16 cellular contexts compared by ENCODE assay signal in the genomic region with DNA sequence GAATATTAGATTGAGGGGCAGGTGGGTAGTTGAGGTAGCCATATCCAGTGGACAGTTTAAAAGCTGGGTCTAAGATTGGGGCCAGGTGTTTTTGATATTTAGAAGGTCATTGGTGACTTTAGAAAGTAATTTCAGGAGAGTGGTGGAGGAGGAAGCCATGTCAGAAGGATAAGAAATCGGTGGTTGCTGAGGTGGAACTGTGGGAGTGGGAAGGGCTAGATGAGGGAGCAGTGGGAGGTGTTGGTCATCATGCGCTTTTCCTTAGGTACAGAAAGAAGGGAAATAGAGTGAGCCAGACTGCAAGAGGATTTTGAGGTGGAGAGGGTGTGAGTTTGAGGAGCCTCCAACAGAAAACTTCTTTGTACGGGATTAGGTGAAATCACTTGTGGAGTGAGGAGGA. TPM values are rescaled to one million over a fixed set of nuclear protein-coding genes. Genes with fewer than 3 reads are reported as not detected.
DNase-seq lines count a peak whose midpoint lies in the region; ATAC-seq lines count a peak whose summit lies in the region.
"Had no signal": no experiment of that assay in that cellular context is flagged by ENCODE, and none has a peak within 500 bp of the region (broad histone marks: within the 10 kb centered on the region; RNA-seq: fewer than 3 reads in every experiment).

No MANE protein-coding gene starts in this region.

- peaks cover 37% of the 10 kb centered on the region for H3K4me1 Mint-ChIP-seq in activated naive CD4-positive, alpha-beta T cell treated with anti-CD3 and anti-CD28 coated beads, Interleukin-2, amount 10 ng/mL, durations not matched to agents 7 days and 5 days
- H3K4me1 Mint-ChIP-seq in T-helper 17 cell, result peaks cover 46% of the 10 kb centered on the region
- peaks cover 36 to 39% of the 10 kb centered on the region in 2 donors for H3K4me1 Mint-ChIP-seq in effector memory CD8-positive, alpha-beta T cell (ENCODE audit: low read depth in 2 of 2)
- peaks cover 51% of the 10 kb centered on the region for H3K4me1 Mint-ChIP-seq in stimulated activated naive CD8-positive, alpha-beta T cell treated with anti-CD3 and anti-CD28 coated beads, Interleukin-15, amount 100 ng/mL, for 72 hours

- no peaks in the 10 kb centered on the region for H3K27me3 Mint-ChIP-seq in activated naive CD4-positive, alpha-beta T cell treated with anti-CD3 and anti-CD28 coated beads, Interleukin-2, amount 10 ng/mL, durations not matched to agents 7 days and 5 days
- no peaks in the 10 kb centered on the region for H3K27me3 Mint-ChIP-seq in T-helper 17 cell
- no peaks in the 10 kb centered on the region for H3K27me3 Mint-ChIP-seq in effector memory CD8-positive, alpha-beta T cell
- H3K27me3 Mint-ChIP-seq in stimulated activated naive CD8-positive, alpha-beta T cell treated with anti-CD3 and anti-CD28 coated beads, Interleukin-15, amount 100 ng/mL, for 72 hours, result no peaks in the 10 kb centered on the region

- ATAC-seq in activated naive CD4-positive, alpha-beta T cell treated with anti-CD3 and anti-CD28 coated beads, Interleukin-2, amount 50 U/mL, for 72 hours, result peak in 1 of 2 donors; percentile 53
- ATAC-seq in T-helper 17 cell (no peak), HG02870 (IDR thresholded peaks at IDR 0.05; ENCODE audit: unreplicated experiment) (no peak)
- ATAC-seq in effector memory CD8-positive, alpha-beta T cell (replicated peaks), result no peak
- no peak for ATAC-seq in stimulated activated naive CD8-positive, alpha-beta T cell treated with anti-CD3 and anti-CD28 coated beads, Interleukin-15, amount 100 ng/mL, for 72 hours

- H3K9me3 ChIP-seq in T-helper 17 cell (ENCODE audit: control insufficient read depth, low read length, poor library complexity, severe bottlenecking), result no peaks in the 10 kb centered on the region

- H3K4me3 Mint-ChIP-seq in activated naive CD4-positive, alpha-beta T cell treated with anti-CD3 and anti-CD28 coated beads, Interleukin-2, amount 10 ng/mL, durations not matched to agents 7 days and 5 days, result no peak overlapping the region
- no peak overlapping the region for H3K4me3 Mint-ChIP-seq in T-helper 17 cell
- no peak overlapping the region for H3K4me3 Mint-ChIP-seq in effector memory CD8-positive, alpha-beta T cell
- H3K4me3 Mint-ChIP-seq in stimulated activated naive CD8-positive, alpha-beta T cell treated with anti-CD3 and anti-CD28 coated beads, Interleukin-15, amount 100 ng/mL, for 72 hours, result peak overlapping the region; percentile 4 to 50

- peaks cover 7 to 45% of the 10 kb centered on the region in 2 donors for H3K36me3 Mint-ChIP-seq in activated naive CD4-positive, alpha-beta T cell treated with anti-CD3 and anti-CD28 coated beads, Interleukin-2, amount 50 U/mL, for 72 hours
- peaks cover 38% of the 10 kb centered on the region for H3K36me3 Mint-ChIP-seq in activated naive CD4-positive, alpha-beta T cell treated with anti-CD3 and anti-CD28 coated beads, Interleukin-2, amount 10 ng/mL, durations not matched to agents 7 days and 5 days
- peaks cover 7% of the 10 kb centered on the region for H3K36me3 Mint-ChIP-seq in T-helper 17 cell (ENCODE audit: low read depth)
- peaks cover 13% of the 10 kb centered on the region for H3K36me3 Mint-ChIP-seq in effector memory CD8-positive, alpha-beta T cell (ENCODE audit: insufficient read depth)

- CTCF ChIA-PET in activated naive CD4-positive, alpha-beta T cell treated with anti-CD3 and anti-CD28 coated beads, Interleukin-2, amount 10 ng/mL, durations not matched to agents 7 days and 5 days (lab: Charles Lee), result no interaction called here

- no peaks in the 10 kb centered on the region for H3K9me3 Mint-ChIP-seq in activated naive CD4-positive, alpha-beta T cell treated with anti-CD3 and anti-CD28 coated beads, Interleukin-2, amount 50 U/mL, for 72 hours
- no peaks in the 10 kb centered on the region for H3K9me3 Mint-ChIP-seq in activated naive CD4-positive, alpha-beta T cell treated with anti-CD3 and anti-CD28 coated beads, Interleukin-2, amount 10 ng/mL, durations not matched to agents 7 days and 5 days
- H3K9me3 Mint-ChIP-seq in effector memory CD8-positive, alpha-beta T cell, result no peaks in the 10 kb centered on the region
- H3K9me3 Mint-ChIP-seq in stimulated activated naive CD8-positive, alpha-beta T cell treated with anti-CD3 and anti-CD28 coated beads, Interleukin-15, amount 100 ng/mL, for 72 hours, result no peaks in the 10 kb centered on the region

- H3K27ac Mint-ChIP-seq in activated naive CD4-positive, alpha-beta T cell treated with anti-CD3 and anti-CD28 coated beads, Interleukin-2, amount 50 U/mL, for 72 hours, result peak overlapping the region; percentile 32 to 48
- H3K27ac Mint-ChIP-seq in activated naive CD4-positive, alpha-beta T cell treated with anti-CD3 and anti-CD28 coated beads, Interleukin-2, amount 10 ng/mL, durations not matched to agents 7 days and 5 days, result no peak overlapping the region
- peak overlapping the region; percentile 78 for H3K27ac Mint-ChIP-seq in T-helper 17 cell
- H3K27ac Mint-ChIP-seq in effector memory CD8-positive, alpha-beta T cell, result peak overlapping the region; percentile 19 to 21
- H3K27ac Mint-ChIP-seq in stimulated activated naive CD8-positive, alpha-beta T cell treated with anti-CD3 and anti-CD28 coated beads, Interleukin-15, amount 100 ng/mL, for 72 hours, result peak overlapping the region; percentile 36 to 91

- DNase-seq in activated naive CD4-positive, alpha-beta T cell treated with anti-CD3 and anti-CD28 coated beads, Interleukin-2, amount 50 U/mL, for 72 hours (ENCODE audit: low spot score in 2 of 2), result no peak
- no peak for DNase-seq in activated naive CD4-positive, alpha-beta T cell treated with anti-CD3 and anti-CD28 coated beads, Interleukin-2, amount 10 ng/mL, durations not matched to agents 7 days and 5 days
- DNase-seq in T-helper 17 cell (no peak), cerebellar cortex (ENCODE audit: low spot score) (no peak)
- no peak for DNase-seq in effector memory CD8-positive, alpha-beta T cell
- DNase-seq in stimulated activated naive CD8-positive, alpha-beta T cell treated with anti-CD3 and anti-CD28 coated beads, Interleukin-15, amount 100 ng/mL, for 72 hours, result no peak
- DNase-seq: ACHN, C1 segment of cervical spinal cord, DMS79, KBM-7, MV-4-11, NCI-H187, NCI-H226, NCI-H524 treated with DMSO at 0.1 percent for 48 hours, PC-9 had no signal

RNA-seq across cellular contexts. Expression of a gene that starts 7.2 kb away (rescaled TPM):
- total RNA-seq in activated naive CD4-positive, alpha-beta T cell treated with anti-CD3 and anti-CD28 coated beads, Interleukin-2, amount 50 U/mL, for 72 hours, result 10 to 100 TPM; 67.4 to 68.7 TPM
- total RNA-seq in T-helper 17 cell, result 10 to 100 TPM; 45.8 to 52.0 TPM

Comparison
In these comparisons a context has a peak if more than half of its experiments do, and no peak if none do; other contexts are left out.
1. H3K4me3 Mint-ChIP-seq: peak in stimulated activated naive CD8-positive, alpha-beta T cell treated with anti-CD3 and anti-CD28 coated beads, Interleukin-15, amount 100 ng/mL, for 72 hours (2 of 2); none in activated naive CD4-positive, alpha-beta T cell treated with anti-CD3 and anti-CD28 coated beads, Interleukin-2, amount 10 ng/mL, durations not matched to agents 7 days and 5 days (single experiment), T-helper 17 cell (single experiment) and effector memory CD8-positive, alpha-beta T cell (0 of 2).